In genomic region chr5:40410231-40410861, GRCh38 we compare ENCODE assay signal across 8 cellular contexts.
DNase-seq lines count a peak whose midpoint lies in the region; ATAC-seq and TF ChIP-seq lines count a peak whose summit lies in the region.

No MANE protein-coding gene starts in this region.

- H2AFZ ChIP-seq in mammary epithelial cell (ENCODE audit: low read depth, low read length) = no peak overlapping the region

- H3K9ac ChIP-seq in mammary epithelial cell (ENCODE audit: insufficient read depth, low read length) = no peak overlapping the region

- no peaks in the 10 kb centered on the region for H3K9me3 ChIP-seq in mammary epithelial cell (replicated peaks; ENCODE audit: insufficient read depth, low read length)

- H4K20me1 ChIP-seq in mammary epithelial cell (ENCODE audit: insufficient read depth, low read length) = no peaks in the 10 kb centered on the region

- in situ Hi-C loops in mammary epithelial cell (cut with MboI; ENCODE audit: low sequenced_read_pairs in 2 of 2) = no loop called here

- DNase-seq in HFFc6 (no peak), T-helper 2 cell (peak in 4 of 5 experiments; percentile 39 to 97 (median 76)), mammary epithelial cell (peak; percentile 29), NCI-H1694 treated with DMSO at 0.1 percent for 48 hours (lab: John Stamatoyannopoulos, UW) (no peak), NCI-H82 treated with DMSO at 0.1 percent for 48 hours (lab: John Stamatoyannopoulos, UW; ENCODE audit: unreplicated experiment) (no peak), OCI-M2 (lab: John Stamatoyannopoulos, UW; ENCODE audit: unreplicated experiment) (no peak)
- peak; percentile 24 to 95 (median 83) for DNase-seq in naive thymus-derived CD8-positive, alpha-beta T cell

- peaks cover 38% of the 10 kb centered on the region for H3K4me1 ChIP-seq in mammary epithelial cell (ENCODE audit: insufficient read depth, low read length)

- CTCF ChIA-PET in mammary epithelial cell (lab: Charles Lee; ENCODE audit: low non-redundant PET) = no interaction called here

- no peaks in the 10 kb centered on the region for H3K36me3 Mint-ChIP-seq in HFFc6 (ENCODE audit: low read depth)
- peaks cover 0 to 5% (median 4%) of the 10 kb centered on the region in 3 donors for H3K36me3 Mint-ChIP-seq in naive thymus-derived CD8-positive, alpha-beta T cell

- ATAC-seq in naive thymus-derived CD8-positive, alpha-beta T cell = peak; percentile 78 to 80
- no peak for ATAC-seq in GM19452 (IDR thresholded peaks at IDR 0.05; ENCODE audit: unreplicated experiment)

- TF ChIP-seq CTCF in HFFc6 (IDR thresholded peaks at IDR 0.05) = no peak
- TF ChIP-seq CTCF in mammary epithelial cell (conservative IDR thresholded peaks at IDR 0.05 in 1 of 2, IDR thresholded peaks at IDR 0.05 in 1 of 2; ENCODE audit: extremely low read depth in 1 of 2, insufficient read depth in 1 of 2, low read depth in 1 of 2, low read length in 2 of 2) = no peak

- no peaks in the 10 kb centered on the region for H3K79me2 ChIP-seq in mammary epithelial cell (ENCODE audit: insufficient read depth, low read length)

- 75% methylated on average over 9 of the region's 9 CpGs for WGBS in mammary epithelial cell (ENCODE audit: low coverage, missing lambda C conversion rate)

- BruUV-seq in mammary epithelial cell (replicated peaks; lab: Mats Ljungman, UMichigan) = no TSS peak

- no peak overlapping the region for H3K4me3 ChIP-seq in mammary epithelial cell (replicated peaks in 1 of 3; ENCODE audit: insufficient read depth in 1 of 3, low read depth in 2 of 3, low read length in 3 of 3)

- peak overlapping the region; percentile 88 for H3K27ac ChIP-seq in mammary epithelial cell (ENCODE audit: insufficient read depth, low read depth, low read length)

- no peaks in the 10 kb centered on the region for H3K36me3 ChIP-seq in mammary epithelial cell (ENCODE audit: insufficient read depth, low read length)

- H3K27me3 Mint-ChIP-seq in HFFc6 (ENCODE audit: insufficient read depth) = no peaks in the 10 kb centered on the region; the same call in 1 of the 2 replicates
- H3K27me3 Mint-ChIP-seq in naive thymus-derived CD8-positive, alpha-beta T cell = no peaks in the 10 kb centered on the region

- intact Hi-C loops in mammary epithelial cell (cut with micrococcal nuclease) = no loop called here

- H3K4me3 Mint-ChIP-seq in HFFc6 = no peak overlapping the region
- H3K4me3 Mint-ChIP-seq in naive thymus-derived CD8-positive, alpha-beta T cell = peak overlapping the region; percentile 59 to 84 (median 78)

- no peaks in the 10 kb centered on the region for H3K9me3 Mint-ChIP-seq in HFFc6
- H3K9me3 Mint-ChIP-seq in naive thymus-derived CD8-positive, alpha-beta T cell = peaks cover 0 to 19% (median 0%) of the 10 kb centered on the region in 9 donors

- peak overlapping the region; percentile 45 for H3K27ac Mint-ChIP-seq in HFFc6
- H3K27ac Mint-ChIP-seq in naive thymus-derived CD8-positive, alpha-beta T cell = peak overlapping the region; percentile 97 to 100 (median 99)

- POLR2A ChIA-PET in naive thymus-derived CD8-positive, alpha-beta T cell (lab: Charles Lee) = interaction anchor here (1.0 to 11.1 kb wide), 13 partner anchors 9 to 424 kb away, joined by 3 to 96 read pairs (median 6); partner anchors contain the start of genes PTGER4 and RPL37

- H3K4me1 Mint-ChIP-seq in HFFc6 (ENCODE audit: low read depth) = peaks cover 59% of the 10 kb centered on the region
- H3K4me1 Mint-ChIP-seq in naive thymus-derived CD8-positive, alpha-beta T cell = peaks cover 20 to 75% (median 62%) of the 10 kb centered on the region in 4 donors

- no peaks in the 10 kb centered on the region for H3K27me3 ChIP-seq in mammary epithelial cell (ENCODE audit: insufficient read depth, low read length)

- peak overlapping the region; percentile 69 for H3K4me2 ChIP-seq in mammary epithelial cell (ENCODE audit: insufficient read depth, low read depth, low read length)

- dilution Hi-C loops in mammary epithelial cell (cut with HindIII; ENCODE audit: low sequenced_read_pairs) = loop anchor here (25.0 kb wide), 1 partner anchor 277 kb away; the partner anchor contains the start of gene PTGER4

Comparison
In these comparisons a context has a peak if more than half of its experiments do, and no peak if none do; other contexts are left out.
1. DNase-seq: peak in T-helper 2 cell (4 of 5), mammary epithelial cell (single experiment) and naive thymus-derived CD8-positive, alpha-beta T cell (10 of 10); none in HFFc6 (single experiment), NCI-H1694 treated with DMSO at 0.1 percent for 48 hours (single experiment), NCI-H82 treated with DMSO at 0.1 percent for 48 hours (single experiment) and OCI-M2 (single experiment).